ENCODE assay signal across 4 cellular contexts in genomic region chr2:173598525-173598924, GRCh38.
TF ChIP-seq lines count a peak whose summit lies in the region.

No MANE protein-coding gene starts in this region.

TF ChIP-seq in HepG2, 621 proteins besides CTCF, POLR2A, EP300 and RAD21 (continues in another document):
- TF ChIP-seq MAFK (conservative IDR thresholded peaks at IDR 0.05 in 1 of 2, IDR thresholded peaks at IDR 0.05 in 1 of 2; ENCODE audit: low read length in 2 of 2), result peak in 1 of 2 experiments; percentile 45; a peak in 1 of 4 replicates
- no peak for TF ChIP-seq ZBTB8A (CRISPR knock-in tag; IDR thresholded peaks at IDR 0.05; ENCODE audit: borderline replicate concordance, low read depth)
- TF ChIP-seq ZNF430 (CRISPR knock-in tag; IDR thresholded peaks at IDR 0.05), result no peak
- TF ChIP-seq ZMAT5 (CRISPR knock-in tag; IDR thresholded peaks at IDR 0.05; ENCODE audit: borderline replicate concordance, low read depth), result no peak
- TF ChIP-seq ESRRA (CRISPR knock-in tag; IDR thresholded peaks at IDR 0.05; ENCODE audit: low read depth), result no peak
- TF ChIP-seq NFIB (CRISPR knock-in tag; IDR thresholded peaks at IDR 0.05; ENCODE audit: borderline replicate concordance), result no peak

TF ChIP-seq in A549, 52 proteins besides CTCF, POLR2A, EP300 and RAD21:
- peak; percentile 70 for TF ChIP-seq MAFK (IDR thresholded peaks at IDR 0.05; ENCODE audit: partially characterized antibody)
- no peak for TF ChIP-seq CBX8 (IDR thresholded peaks at IDR 0.05)

TF ChIP-seq in IMR-90, 13 proteins besides CTCF, POLR2A, EP300 and RAD21:
- no peak for TF ChIP-seq BHLHE40 (IDR thresholded peaks at IDR 0.05; ENCODE audit: low read depth, low read length)
- no peak for TF ChIP-seq RCOR1 (IDR thresholded peaks at IDR 0.05; ENCODE audit: insufficient replicate concordance, low read length)
- TF ChIP-seq SMC3 (IDR thresholded peaks at IDR 0.05; ENCODE audit: low read depth, low read length), result no peak
- no peak for TF ChIP-seq CHD1 (IDR thresholded peaks at IDR 0.05; ENCODE audit: low read depth, low read length)
- TF ChIP-seq MAFK (IDR thresholded peaks at IDR 0.05; ENCODE audit: low read depth, low read length), result 0 out of 2 replicates have a peak, but pooled peaks have one; percentile 3
- peak; percentile 50; the same call in 1 of the 2 replicates for TF ChIP-seq NFE2L2 (IDR thresholded peaks at IDR 0.05; ENCODE audit: low read depth, low read length)
- no peak for TF ChIP-seq RFX5 (IDR thresholded peaks at IDR 0.05; ENCODE audit: low read depth, low read length)
- no peak for TF ChIP-seq USF2 (IDR thresholded peaks at IDR 0.05; ENCODE audit: low read depth, low read length)
- no peak for TF ChIP-seq CEBPB (IDR thresholded peaks at IDR 0.05; ENCODE audit: low read depth, low read length)

TF ChIP-seq in K562, 482 proteins besides CTCF, POLR2A, EP300 and RAD21:
- TF ChIP-seq C11orf30 (IDR thresholded peaks at IDR 0.05; ENCODE audit: low read depth) (peak; percentile 11; the same call in 1 of the 2 replicates), RBM25 (IDR thresholded peaks at IDR 0.05; ENCODE audit: low read depth, low read length, severe bottlenecking) (peak; percentile 30), BCLAF1 (IDR thresholded peaks at IDR 0.05; ENCODE audit: borderline replicate concordance in 1 of 2, control insufficient read depth in 1 of 2, low read depth in 2 of 2, low read length in 1 of 2) (no peak), FOS (IDR thresholded peaks at IDR 0.05; ENCODE audit: extremely low read depth, insufficient read length) (no peak), MED1 (CRISPR knock-in tag; IDR thresholded peaks at IDR 0.05; ENCODE audit: borderline replicate concordance) (no peak), FOXM1 (IDR thresholded peaks at IDR 0.05; ENCODE audit: low read depth) (no peak), FOXM1 (CRISPR knock-in tag; IDR thresholded peaks at IDR 0.05; ENCODE audit: low read depth) (no peak), SIN3A (IDR thresholded peaks at IDR 0.05; ENCODE audit: borderline replicate concordance in 2 of 2, control insufficient read depth in 1 of 2, low read depth in 2 of 2, low read length in 2 of 2) (no peak), HNRNPLL (IDR thresholded peaks at IDR 0.05; ENCODE audit: low read depth, low read length, poor library complexity, severe bottlenecking) (no peak), ZNF224 (CRISPR knock-in tag; IDR thresholded peaks at IDR 0.05) (no peak), CREB3 (tag; conservative IDR thresholded peaks at IDR 0.05; ENCODE audit: low read depth) (no peak), HIVEP1 (CRISPR knock-in tag; IDR thresholded peaks at IDR 0.05) (no peak), MAFF (IDR thresholded peaks at IDR 0.05; ENCODE audit: low read length) (peak; percentile 23; the same call in 1 of the 2 replicates), ZNF316 (IDR thresholded peaks at IDR 0.05) (peak; percentile 48), NFIC (IDR thresholded peaks at IDR 0.05) (no peak), SMAD4 (CRISPR knock-in tag; conservative IDR thresholded peaks at IDR 0.05) (no peak), NFE2L1 (tag; IDR thresholded peaks at IDR 0.05; ENCODE audit: borderline replicate concordance, low read depth) (peak; percentile 43; the same call in 1 of the 2 replicates), SAP30 (IDR thresholded peaks at IDR 0.05; ENCODE audit: borderline replicate concordance, insufficient read depth, low read depth, low read length, poor library complexity, severe bottlenecking) (no peak), ZNF12 (CRISPR knock-in tag; IDR thresholded peaks at IDR 0.05) (no peak), EWSR1 (IDR thresholded peaks at IDR 0.05; ENCODE audit: borderline replicate concordance, low read depth, partially characterized antibody) (no peak), ESRRA (IDR thresholded peaks at IDR 0.05; ENCODE audit: borderline replicate concordance, low read depth) (no peak), MAFG (tag; conservative IDR thresholded peaks at IDR 0.05) (peak; percentile 47), NFYB (IDR thresholded peaks at IDR 0.05; ENCODE audit: extremely low read depth, insufficient read length) (no peak), TAF9B (IDR thresholded peaks at IDR 0.05; ENCODE audit: partially characterized antibody) (no peak), ZNF668 (CRISPR knock-in tag; IDR thresholded peaks at IDR 0.05) (no peak), HSF4 (CRISPR knock-in tag; IDR thresholded peaks at IDR 0.05; ENCODE audit: borderline replicate concordance) (no peak), DNMT1 (IDR thresholded peaks at IDR 0.05) (no peak), ZBTB11 (CRISPR knock-in tag; IDR thresholded peaks at IDR 0.05) (no peak), ASH1L (IDR thresholded peaks at IDR 0.05; ENCODE audit: borderline replicate concordance, low read depth, partially characterized antibody) (no peak), ZNF146 (CRISPR knock-in tag; IDR thresholded peaks at IDR 0.05; ENCODE audit: unreplicated experiment) (peak; percentile 61), ZNF551 (CRISPR knock-in tag; IDR thresholded peaks at IDR 0.05) (no peak), KLF13 (tag; IDR thresholded peaks at IDR 0.05; ENCODE audit: borderline replicate concordance, low read depth) (no peak), PHB2 (IDR thresholded peaks at IDR 0.05; ENCODE audit: low read depth) (no peak), DIDO1 (tag; IDR thresholded peaks at IDR 0.05; ENCODE audit: low read depth) (no peak), TAF15 (IDR thresholded peaks at IDR 0.05; ENCODE audit: low read depth, low read length) (no peak), HOMEZ (CRISPR knock-in tag; IDR thresholded peaks at IDR 0.05) (no peak), ARID1B (IDR thresholded peaks at IDR 0.05) (no peak), ZFP30 (CRISPR knock-in tag; IDR thresholded peaks at IDR 0.05; ENCODE audit: borderline replicate concordance) (no peak), NFE2 (IDR thresholded peaks at IDR 0.05; ENCODE audit: low read depth) (peak; percentile 34; the same call in 1 of the 2 replicates), PTRF (tag; IDR thresholded peaks at IDR 0.05) (no peak)
